Comparison of ENCODE assay signal across 15 cellular contexts in the genomic region with DNA sequence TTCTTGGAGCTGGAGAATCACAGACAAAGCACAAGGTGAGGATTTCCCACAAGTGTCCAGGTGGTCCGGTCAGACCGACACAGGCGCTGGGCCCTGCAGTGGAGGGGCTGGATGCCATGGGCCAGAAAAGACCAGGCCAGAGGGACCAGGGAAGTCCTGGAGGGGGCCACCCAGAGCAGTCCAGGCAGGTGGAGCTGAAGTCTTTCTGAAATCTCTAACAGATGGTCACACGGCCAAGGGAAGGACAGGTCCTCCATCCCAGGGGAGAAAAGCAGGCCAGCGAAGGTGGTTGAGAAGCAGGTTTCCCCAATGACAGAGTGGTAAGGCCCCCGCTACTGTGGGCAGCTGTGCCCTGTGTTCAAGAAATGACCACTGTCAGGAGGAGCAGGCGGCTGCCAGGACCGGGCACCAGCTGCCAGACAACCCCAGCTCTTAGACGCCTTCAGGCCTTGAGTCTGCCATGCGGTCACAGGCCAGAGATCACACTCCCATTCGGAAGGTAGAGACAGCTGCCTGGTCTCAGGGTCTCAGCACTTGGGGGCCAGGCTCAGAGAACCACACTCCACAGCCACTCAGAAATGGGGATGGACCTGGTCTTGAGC. TPM values are rescaled to one million over a fixed set of nuclear protein-coding genes. Genes with fewer than 3 reads are reported as not detected.
DNase-seq lines count a peak whose midpoint lies in the region; ATAC-seq and TF ChIP-seq lines count a peak whose summit lies in the region.
"Had no signal": no experiment of that assay in that cellular context is flagged by ENCODE, and none has a peak within 500 bp of the region (broad histone marks: within the 10 kb centered on the region; RNA-seq: fewer than 3 reads in every experiment).

No MANE protein-coding gene starts in this region.

- no peak overlapping the region for H3K27ac ChIP-seq in WERI-Rb-1
- peak overlapping the region; percentile 77 for H3K27ac ChIP-seq in temporal lobe (ENCODE audit: low read depth, low read length)

- TF ChIP-seq CTCF in WERI-Rb-1 (IDR thresholded peaks at IDR 0.05; ENCODE audit: low read depth, low read length): 0 out of 2 replicates have a peak, but pooled peaks have one; percentile 3
- no peak for TF ChIP-seq CTCF in mucosa of descending colon (IDR thresholded peaks at IDR 0.05)

- ATAC-seq in mucosa of descending colon (no peak), GM19397 (IDR thresholded peaks at IDR 0.05; ENCODE audit: unreplicated experiment) (no peak)
- ATAC-seq: naive thymus-derived CD4-positive, alpha-beta T cell had no signal

- H3K4me3 ChIP-seq in WERI-Rb-1 (ENCODE audit: low read depth, low read length) (no peak overlapping the region), mucosa of descending colon (no peak overlapping the region)
- H3K4me3 ChIP-seq: breast epithelium had no signal

- H3K36me3 ChIP-seq in WERI-Rb-1 (no peaks in the 10 kb centered on the region), mucosa of descending colon (ENCODE audit: low read depth) (no peaks in the 10 kb centered on the region)

- H3K9me3 ChIP-seq in WERI-Rb-1 (ENCODE audit: severe bottlenecking): no peaks in the 10 kb centered on the region
- H3K9me3 ChIP-seq in mucosa of descending colon: no peaks in the 10 kb centered on the region
- H3K9me3 ChIP-seq: breast epithelium had no signal

- intact Hi-C loops in cardiac septum (cut with DNase I) (no loop called here), mucosa of descending colon (cut with DNase I, micrococcal nuclease) (no loop called here)

- DNase-seq in WERI-Rb-1 (peak; percentile 36), cardiac septum (ENCODE audit: low spot score) (peak; percentile 76), mucosa of descending colon (peak in 2 of 3 donors; percentile 12 to 29), NCI-H187 treated with DMSO at 0.1 percent for 48 hours (lab: John Stamatoyannopoulos, UW) (no peak), HuH-7.5 (ENCODE audit: low spot score) (no peak), nucleus accumbens (lab: John Stamatoyannopoulos, UW) (no peak)
- DNase-seq: activated naive CD4-positive, alpha-beta T cell treated with anti-CD3 and anti-CD28 coated beads, Interleukin-2, amount 50 U/mL, for 16 hours; foreskin melanocyte; immature natural killer cell; naive thymus-derived CD4-positive, alpha-beta T cell; NCI-H1092 treated with DMSO at 0.1 percent for 48 hours; stimulated activated naive CD4-positive, alpha-beta T cell had no signal

- H3K4me1 ChIP-seq in mucosa of descending colon (ENCODE audit: low read depth): no peaks in the 10 kb centered on the region

- H3K27me3 ChIP-seq in WERI-Rb-1 (ENCODE audit: insufficient read depth, low read depth, severe bottlenecking): no peaks in the 10 kb centered on the region
- H3K27me3 ChIP-seq: breast epithelium had no signal

RNA-seq across cellular contexts. Expression of gene HS1BP3, which starts 25.9 kb away (rescaled TPM):
- 15.6 TPM for total RNA-seq in cardiac septum
- 10 to 100 TPM; 28.8 to 47.0 (median 29.7) TPM for total RNA-seq in mucosa of descending colon
- total RNA-seq in temporal lobe: 6.9 TPM

RNA-seq across cellular contexts. Expression of gene GDF7, which starts 42.0 kb away (rescaled TPM):
- total RNA-seq in cardiac septum (0.94 TPM), mucosa of descending colon (under 1 TPM; 0.14 to 0.73 (median 0.14) TPM), temporal lobe (under 0.01 TPM)

Comparison
In these comparisons a context has a peak if more than half of its experiments do, and no peak if none do; other contexts are left out.
1. DNase-seq: peak in WERI-Rb-1 (single experiment), cardiac septum (single experiment) and mucosa of descending colon (2 of 3); none in NCI-H187 treated with DMSO at 0.1 percent for 48 hours (single experiment), HuH-7.5 (single experiment) and nucleus accumbens (0 of 56).